1 cellular context compared by ENCODE assay signal in genomic region chrX:110320588-110320987, GRCh38.
TF ChIP-seq lines count a peak whose summit lies in the region.

No MANE protein-coding gene starts in this region.

TF ChIP-seq in H1, 55 proteins besides CTCF, POLR2A, EP300 and RAD21 (continued from another document):
- TF ChIP-seq CHD7 (IDR thresholded peaks at IDR 0.05; ENCODE audit: insufficient replicate concordance, low read length) (no peak), SIX5 (IDR thresholded peaks at IDR 0.05; ENCODE audit: low read depth, low read length) (no peak), RBBP5 (IDR thresholded peaks at IDR 0.05; ENCODE audit: borderline replicate concordance, low read depth, low read length) (no peak), CEBPB (IDR thresholded peaks at IDR 0.05; ENCODE audit: low read depth, low read length) (no peak), RFX5 (IDR thresholded peaks at IDR 0.05; ENCODE audit: borderline replicate concordance, low read depth, low read length) (no peak), SIN3A (conservative IDR thresholded peaks at IDR 0.05 in 1 of 2, IDR thresholded peaks at IDR 0.05 in 1 of 2; ENCODE audit: low read depth in 1 of 2, low read length in 2 of 2) (no peak), ZNF274 (IDR thresholded peaks at IDR 0.05; ENCODE audit: borderline replicate concordance, extremely low read depth, low read length) (no peak), SP4 (IDR thresholded peaks at IDR 0.05; ENCODE audit: low read length) (no peak), TBP (IDR thresholded peaks at IDR 0.05; ENCODE audit: low read depth, low read length) (no peak), RNF2 (IDR thresholded peaks at IDR 0.05; ENCODE audit: borderline replicate concordance, low read depth, low read length, missing control alignments, poor library complexity, severe bottlenecking) (no peak), BRCA1 (IDR thresholded peaks at IDR 0.05; ENCODE audit: low read depth, low read length) (no peak), SIRT6 (IDR thresholded peaks at IDR 0.05; ENCODE audit: low read length) (no peak), EZH2 (IDR thresholded peaks at IDR 0.05; ENCODE audit: low read depth, low read length, severe bottlenecking) (no peak), POLR2AphosphoS5 (IDR thresholded peaks at IDR 0.05; ENCODE audit: low read depth, low read length) (no peak), ATF3 (IDR thresholded peaks at IDR 0.05; ENCODE audit: insufficient read depth, low read depth, low read length) (no peak), PHF8 (conservative IDR thresholded peaks at IDR 0.05; ENCODE audit: low read depth, low read length) (no peak), E2F6 (IDR thresholded peaks at IDR 0.05) (no peak)
TF ChIP-seq in H1: peak in this region for 0.
